In genomic region chr2:237640493-237640998, GRCh38 we compare ENCODE assay signal across 26 cellular contexts. TPM values are rescaled to one million over a fixed set of nuclear protein-coding genes. Genes with fewer than 3 reads are reported as not detected.
"Had no signal": no experiment of that assay in that cellular context is flagged by ENCODE, and none has a peak within 500 bp of the region (broad histone marks: within the 10 kb centered on the region; RNA-seq: fewer than 3 reads in every experiment).

No MANE protein-coding gene starts in this region.

- H3K9me3 Mint-ChIP-seq: activated B cell treated with CpG ODN at 0.5 μM for 24 hours; activated CD4-positive, alpha-beta T cell treated with anti-CD3 and anti-CD28 coated beads, Interleukin-2, amount 10 ng/mL, durations not matched to agents 24 days and 14 days had no signal

- H3K27ac ChIP-seq: adrenal gland, body of pancreas had no signal

- H3K9me3 ChIP-seq: adrenal gland, body of pancreas had no signal

- H3K4me3 Mint-ChIP-seq: activated B cell treated with CpG ODN at 0.5 μM for 24 hours; activated CD4-positive, alpha-beta T cell treated with anti-CD3 and anti-CD28 coated beads, Interleukin-2, amount 10 ng/mL, durations not matched to agents 24 days and 14 days; activated naive CD4-positive, alpha-beta T cell treated with anti-CD3 and anti-CD28 coated beads, Interleukin-2, amount 10 ng/mL, durations not matched to agents 7 days and 5 days; activated naive CD8-positive, alpha-beta T cell treated with anti-CD3 and anti-CD28 coated beads for 36 hours; T-helper 17 cell had no signal

- ATAC-seq: body of pancreas, K562, PC-3, T-helper 17 cell had no signal

- H3K36me3 ChIP-seq: adrenal gland had no signal

- H3K4me3 ChIP-seq: adrenal gland, body of pancreas, K562 had no signal

- H3K27me3 ChIP-seq: adrenal gland, body of pancreas had no signal

- H3K36me3 Mint-ChIP-seq: activated naive CD4-positive, alpha-beta T cell treated with anti-CD3 and anti-CD28 coated beads, Interleukin-2, amount 10 ng/mL, durations not matched to agents 7 days and 5 days had no signal

- H3K27me3 Mint-ChIP-seq: activated naive CD8-positive, alpha-beta T cell treated with anti-CD3 and anti-CD28 coated beads for 36 hours had no signal

- H3K27ac Mint-ChIP-seq: activated B cell treated with CpG ODN at 0.5 μM for 24 hours; activated CD4-positive, alpha-beta T cell treated with anti-CD3 and anti-CD28 coated beads, Interleukin-2, amount 10 ng/mL, durations not matched to agents 24 days and 14 days; activated naive CD4-positive, alpha-beta T cell treated with anti-CD3 and anti-CD28 coated beads, Interleukin-2, amount 10 ng/mL, durations not matched to agents 7 days and 5 days; activated naive CD8-positive, alpha-beta T cell treated with anti-CD3 and anti-CD28 coated beads for 36 hours; activated T-helper 2 cell treated with anti-CD3 and anti-CD28 coated beads, Interferon-gamma antibody, Interleukin-2, Interleukin-4, amounts not matched to agents 10 μg/mL and 5 μg/mL and 100 μg/mL, durations not matched to agents 14 hours and 24 hours and 36 hours; T-helper 17 cell had no signal

- DNase-seq: activated B cell treated with CpG ODN at 0.5 μM for 24 hours; activated CD4-positive, alpha-beta T cell treated with anti-CD3 and anti-CD28 coated beads for 1 hour; activated CD4-positive, alpha-beta T cell treated with anti-CD3 and anti-CD28 coated beads, Interleukin-2, amount 10 ng/mL, durations not matched to agents 24 days and 14 days; activated CD4-positive, alpha-beta T cell treated with anti-CD3 and anti-CD28 coated beads, Interleukin-2, amount 50 U/mL, for 48 hours; activated gamma-delta T cell treated with Interleukin-2 at 50 U/mL for 16 hours; activated naive CD4-positive, alpha-beta T cell treated with anti-CD3 and anti-CD28 coated beads, Interleukin-2, amount 10 ng/mL, durations not matched to agents 7 days and 5 days; activated naive CD8-positive, alpha-beta T cell treated with anti-CD3 and anti-CD28 coated beads for 36 hours; activated T-cell treated with anti-CD3 and anti-CD28 coated beads for 4 hours; activated T-cell treated with anti-CD3 and anti-CD28 coated beads, Interleukin-2, amount 50 U/mL, for 48 hours; anterior cingulate cortex; body of pancreas; Karpas-422; MM.1S; NCI-H1105; NCI-H1436 treated with DMSO at 0.1 percent for 48 hours; NCI-H187; NCI-H2081; NCI-H446; NCI-H524; PC-3; SIG-M5; T-helper 17 cell; T-helper 9 cell had no signal

- H3K4me1 Mint-ChIP-seq: activated CD4-positive, alpha-beta T cell treated with anti-CD3 and anti-CD28 coated beads, Interleukin-2, amount 10 ng/mL, durations not matched to agents 24 days and 14 days had no signal

- H3K4me1 ChIP-seq: adrenal gland had no signal

RNA-seq across cellular contexts. Expression of gene RAB17, which starts 50.0 kb away (rescaled TPM):
- total RNA-seq: activated B cell treated with CpG ODN at 0.5 μM for 24 hours, T-helper 17 cell had no signal
- polyA plus RNA-seq: K562 had no signal
